Comparison of ENCODE assay signal across 7 cellular contexts in genomic region chr3:13091898-13092620, GRCh38. TPM values are rescaled to one million over a fixed set of nuclear protein-coding genes. Genes with fewer than 3 reads are reported as not detected.
DNase-seq lines count a peak whose midpoint lies in the region; ATAC-seq and TF ChIP-seq lines count a peak whose summit lies in the region.

No MANE protein-coding gene starts in this region.

- DNase-seq in NOMO-1 treated with DMSO at 0.1 percent for 48 hours (lab: John Stamatoyannopoulos, UW; ENCODE audit: unreplicated experiment) (peak; percentile 70), endodermal cell (peak; percentile 96), midbrain (lab: John Stamatoyannopoulos, UW) (peak; percentile 84)
- DNase-seq in activated CD8-positive, alpha-beta memory T cell treated with anti-CD3 and anti-CD28 coated beads for 48 hours (ENCODE audit: low read depth in 2 of 3, low spot score in 2 of 3): peak; percentile 47 to 79 (median 65)
- DNase-seq in stimulated activated CD8-positive, alpha-beta memory T cell treated with anti-CD3 and anti-CD28 coated beads, Interleukin-2, amount 100 ng/mL, for 48 hours (ENCODE audit: low read depth in 2 of 2): peak; percentile 58 to 68

- no peaks in the 10 kb centered on the region for H3K27me3 ChIP-seq in endodermal cell (ENCODE audit: control insufficient read depth, insufficient read depth, low read length, poor library complexity, severe bottlenecking)

- no peaks in the 10 kb centered on the region for H3K4me1 Mint-ChIP-seq in endodermal cell

- no peaks in the 10 kb centered on the region for H3K4me1 ChIP-seq in endodermal cell (ENCODE audit: control insufficient read depth, insufficient read depth, low read length)

- no peaks in the 10 kb centered on the region for H3K36me3 Mint-ChIP-seq in endodermal cell (ENCODE audit: low read depth)

- WGBS in endodermal cell (ENCODE audit: insufficient coverage in 1 of 2, insufficient read length in 1 of 2), 2 experiments: 37 to 46% methylated on average over 15 to 20 of the region's 20 CpGs

- H3K27ac Mint-ChIP-seq in endodermal cell: no peak overlapping the region

- H3K9me3 Mint-ChIP-seq in endodermal cell: no peaks in the 10 kb centered on the region

- no peak overlapping the region for H3K4me3 Mint-ChIP-seq in endodermal cell

- H3K27ac ChIP-seq in endodermal cell (ENCODE audit: low read depth, low read length): no peak overlapping the region

- no peaks in the 10 kb centered on the region for H3K36me3 ChIP-seq in endodermal cell (ENCODE audit: control insufficient read depth, insufficient read depth, low read length)

- no peaks in the 10 kb centered on the region for H3K9me3 ChIP-seq in endodermal cell (ENCODE audit: control insufficient read depth, low read length)

- ATAC-seq in HG03039 (IDR thresholded peaks at IDR 0.05; ENCODE audit: unreplicated experiment): peak; percentile 56

- H3K9ac ChIP-seq in endodermal cell (ENCODE audit: extremely low read depth, low read length, poor library complexity, severe bottlenecking): no peak overlapping the region

- no peak overlapping the region for H3K4me3 ChIP-seq in endodermal cell (ENCODE audit: low read length)

- TF ChIP-seq CTCF in GM12872 (IDR thresholded peaks at IDR 0.05; ENCODE audit: insufficient read depth, low read depth, low read length) (peak; percentile 99), endodermal cell (conservative IDR thresholded peaks at IDR 0.05) (peak; percentile 95)

- no peaks in the 10 kb centered on the region for H3K27me3 Mint-ChIP-seq in endodermal cell (ENCODE audit: insufficient read depth)

RNA-seq across cellular contexts. Expression of gene IQSEC1, which starts 18.8 kb away (rescaled TPM):
- total RNA-seq in endodermal cell: 10 to 100 TPM; 22.7 to 24.5 TPM
- 39.0 TPM for polyA plus RNA-seq in endodermal cell (2013, experiment 1 of 2)
- polyA plus RNA-seq in endodermal cell (2013, experiment 2 of 2): 38.9 TPM
